9 cellular contexts compared by ENCODE assay signal in the genomic region with DNA sequence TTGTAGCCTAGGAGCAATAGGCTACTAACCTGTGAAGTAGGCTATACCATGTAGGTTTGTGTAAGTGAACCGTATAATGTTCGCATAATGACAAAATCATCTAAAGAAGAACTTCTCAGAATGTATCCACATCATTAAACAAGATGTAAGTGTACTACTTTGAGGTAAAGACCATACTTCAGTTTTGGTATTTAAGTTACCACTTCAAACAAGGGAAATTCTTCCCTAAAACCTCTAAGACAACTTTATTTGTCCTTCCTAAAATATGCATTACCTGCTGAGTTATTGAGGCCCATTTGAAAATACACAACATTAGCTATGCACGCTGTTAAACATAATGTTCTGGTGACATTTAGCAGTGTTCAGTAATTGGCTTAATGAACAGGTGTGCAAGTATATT.
"Had no signal": no experiment of that assay in that cellular context is flagged by ENCODE, and none has a peak within 500 bp of the region (broad histone marks: within the 10 kb centered on the region; RNA-seq: fewer than 3 reads in every experiment).

No MANE protein-coding gene starts in this region.

- H3K27ac ChIP-seq: GM23248 had no signal

- H2AFZ ChIP-seq: GM23248 had no signal

- H3K9ac ChIP-seq: GM23248 had no signal

- H3K4me3 ChIP-seq: GM23248, HAP-1, K562 had no signal

- DNase-seq: GOT3, H7, HFFc6, KG1 had no signal

- FAIRE-seq: HTR-8/SVneo, K562 had no signal

- H3K9me3 ChIP-seq: HAP-1 had no signal

- ATAC-seq: HCT116, K562 had no signal

- H3K36me3 ChIP-seq: HAP-1 had no signal

- H3K4me1 ChIP-seq: HAP-1 had no signal
